Comparison of ENCODE assay signal across 11 cellular contexts in genomic region chr9:17906204-17906840, GRCh38.
DNase-seq lines count a peak whose midpoint lies in the region; ATAC-seq and TF ChIP-seq lines count a peak whose summit lies in the region.
"Had no signal": no experiment of that assay in that cellular context is flagged by ENCODE, and none has a peak within 500 bp of the region (broad histone marks: within the 10 kb centered on the region; RNA-seq: fewer than 3 reads in every experiment).

No MANE protein-coding gene starts in this region.

- H3K27me3 Mint-ChIP-seq in endothelial cell (ENCODE audit: unreplicated experiment) (peaks cover 20% of the 10 kb centered on the region), mesothelial cell of epicardium (ENCODE audit: low read depth) (peaks cover 79% of the 10 kb centered on the region)

- H3K4me1 ChIP-seq in upper lobe of left lung: peaks cover 0 to 7% (median 3%) of the 10 kb centered on the region in 4 donors
- no peaks in the 10 kb centered on the region for H3K4me1 ChIP-seq in thyroid gland

- H3K4me3 Mint-ChIP-seq in endothelial cell (ENCODE audit: unreplicated experiment): peak overlapping the region; percentile 84
- peak overlapping the region; percentile 72 for H3K4me3 Mint-ChIP-seq in mesothelial cell of epicardium
- H3K4me3 Mint-ChIP-seq: activated naive CD4-positive, alpha-beta T cell treated with anti-CD3 and anti-CD28 coated beads for 36 hours had no signal

- H3K36me3 ChIP-seq in upper lobe of left lung (no peaks in the 10 kb centered on the region), thyroid gland (no peaks in the 10 kb centered on the region)

- H3K27ac ChIP-seq in upper lobe of left lung: no peak overlapping the region
- H3K27ac ChIP-seq in thyroid gland: peak overlapping the region in 1 of 3 donors; percentile 17
- H3K27ac ChIP-seq: skin epidermis had no signal

- WGBS in upper lobe of left lung, 2 donors: 6 to 14% methylated on average over 25 to 27 of the region's 55 CpGs
- 3 to 7% methylated on average over 6 to 9 of the region's 55 CpGs for WGBS in thyroid gland, 2 donors

- H3K27ac Mint-ChIP-seq in endothelial cell (ENCODE audit: unreplicated experiment) (no peak overlapping the region), mesothelial cell of epicardium (no peak overlapping the region)
- H3K27ac Mint-ChIP-seq: activated naive CD4-positive, alpha-beta T cell treated with anti-CD3 and anti-CD28 coated beads for 36 hours had no signal

- peaks cover 3% of the 10 kb centered on the region for H3K4me1 Mint-ChIP-seq in endothelial cell (ENCODE audit: unreplicated experiment)
- H3K4me1 Mint-ChIP-seq in mesothelial cell of epicardium: peaks cover 21% of the 10 kb centered on the region

- H3K27me3 ChIP-seq in upper lobe of left lung: peaks cover 0 to 10% (median 5%) of the 10 kb centered on the region in 4 donors
- no peaks in the 10 kb centered on the region for H3K27me3 ChIP-seq in thyroid gland

- TF ChIP-seq POLR2A in upper lobe of left lung (IDR thresholded peaks at IDR 0.05) (no peak), thyroid gland (IDR thresholded peaks at IDR 0.05) (no peak)

- H3K9me3 Mint-ChIP-seq in endothelial cell (ENCODE audit: unreplicated experiment) (peaks cover 5% of the 10 kb centered on the region), mesothelial cell of epicardium (no peaks in the 10 kb centered on the region)

- intact Hi-C loops in thyroid gland (cut with DNase I): no loop called here

- DNase-seq in NCI-H446 (lab: John Stamatoyannopoulos, UW) (peak; percentile 16 to 43), NCI-H446 treated with DMSO at 0.1 percent for 48 hours (lab: John Stamatoyannopoulos, UW) (no peak), endothelial cell (ENCODE audit: low spot score) (peak; percentile 30), mesothelial cell of epicardium (ENCODE audit: low spot score in 2 of 2, unreplicated experiment in 2 of 2) (peak; percentile 32 to 67), upper lobe of left lung (peak in 1 of 2 donors; percentile 82), thyroid gland (no peak), NCI-H187 treated with DMSO at 0.1 percent for 48 hours (lab: John Stamatoyannopoulos, UW) (no peak)
- DNase-seq in activated T-cell treated with anti-CD3 and anti-CD28 coated beads, Interleukin-2, amount 50 U/mL, for 1 hour: no peak
- DNase-seq: activated naive CD4-positive, alpha-beta T cell treated with anti-CD3 and anti-CD28 coated beads for 36 hours; T-helper 9 cell had no signal

- H3K36me3 Mint-ChIP-seq in endothelial cell (ENCODE audit: low read depth, unreplicated experiment) (peaks cover 5% of the 10 kb centered on the region), mesothelial cell of epicardium (peaks cover 2% of the 10 kb centered on the region)

- TF ChIP-seq CTCF in endothelial cell (IDR thresholded peaks at IDR 0.05; ENCODE audit: unreplicated experiment) (no peak), mesothelial cell of epicardium (IDR thresholded peaks at IDR 0.05; ENCODE audit: unreplicated experiment) (no peak), upper lobe of left lung (IDR thresholded peaks at IDR 0.05) (no peak), thyroid gland (IDR thresholded peaks at IDR 0.05) (no peak)

- no peak for TF ChIP-seq EP300 in upper lobe of left lung (IDR thresholded peaks at IDR 0.05)

- peak in 1 of 2 donors; percentile 72 for ATAC-seq in upper lobe of left lung (ENCODE audit: low FRiP score in 2 of 2)

- H3K9me3 ChIP-seq in upper lobe of left lung: no peaks in the 10 kb centered on the region
- no peaks in the 10 kb centered on the region for H3K9me3 ChIP-seq in thyroid gland

- peak overlapping the region in 3 of 4 donors; percentile 10 to 33 (median 29) for H3K4me3 ChIP-seq in upper lobe of left lung
- peak overlapping the region in 1 of 3 donors; percentile 6 for H3K4me3 ChIP-seq in thyroid gland (replicated peaks in 1 of 3)

Comparison
In these comparisons a context has a peak if more than half of its experiments do, and no peak if none do; other contexts are left out.
1. DNase-seq: peak in NCI-H446 (2 of 2), endothelial cell (single experiment) and mesothelial cell of epicardium (2 of 2); none in NCI-H446 treated with DMSO at 0.1 percent for 48 hours (single experiment), thyroid gland (0 of 2), NCI-H187 treated with DMSO at 0.1 percent for 48 hours (single experiment) and activated T-cell treated with anti-CD3 and anti-CD28 coated beads, Interleukin-2, amount 50 U/mL, for 1 hour (single experiment).